In genomic region chr13:29434217-29434940, GRCh38 we compare ENCODE assay signal across 13 cellular contexts.
DNase-seq lines count a peak whose midpoint lies in the region; ATAC-seq and TF ChIP-seq lines count a peak whose summit lies in the region.
"Had no signal": no experiment of that assay in that cellular context is flagged by ENCODE, and none has a peak within 500 bp of the region (broad histone marks: within the 10 kb centered on the region; RNA-seq: fewer than 3 reads in every experiment).

No MANE protein-coding gene starts in this region.

- ATAC-seq in GM19463 (IDR thresholded peaks at IDR 0.05; ENCODE audit: unreplicated experiment), result peak; percentile 67
- peak; percentile 90 to 95 for ATAC-seq in naive B cell (ENCODE audit: low read depth in 2 of 2)
- no peak for ATAC-seq in HG02588 (IDR thresholded peaks at IDR 0.05; ENCODE audit: unreplicated experiment)
- no peak for ATAC-seq in naive thymus-derived CD4-positive, alpha-beta T cell
- ATAC-seq in CD8-positive, alpha-beta T cell, result no peak

- peak; percentile 39 for DNase-seq in BE2C
- DNase-seq in SJCRH30, result peak in 1 of 2 experiments; percentile 40
- DNase-seq in naive B cell, result peak; percentile 51
- DNase-seq in naive thymus-derived CD4-positive, alpha-beta T cell, result no peak
- DNase-seq in HT-29 (ENCODE audit: low spot score), result no peak
- no peak for DNase-seq in CD8-positive, alpha-beta T cell
- DNase-seq: esophagus squamous epithelium, pancreas, Peyer's patch had no signal

- peak overlapping the region in 4 of 6 donors; percentile 2 to 29 (median 4) for H3K27ac Mint-ChIP-seq in naive B cell
- no peak overlapping the region for H3K27ac Mint-ChIP-seq in naive thymus-derived CD4-positive, alpha-beta T cell
- H3K27ac Mint-ChIP-seq in CD8-positive, alpha-beta T cell, result no peak overlapping the region
- H3K27ac Mint-ChIP-seq: CD14-positive monocyte had no signal

- H3K4me1 ChIP-seq in BE2C (peaks cover 19% of the 10 kb centered on the region), SJCRH30 (peaks cover 34% of the 10 kb centered on the region)
- H3K4me1 ChIP-seq in naive thymus-derived CD4-positive, alpha-beta T cell (ENCODE audit: control insufficient read depth in 2 of 2, insufficient read depth in 2 of 2, low read length in 2 of 2), result no peaks in the 10 kb centered on the region
- no peaks in the 10 kb centered on the region for H3K4me1 ChIP-seq in CD8-positive, alpha-beta T cell (ENCODE audit: insufficient read depth, low read length)
- H3K4me1 ChIP-seq: pancreas, Peyer's patch had no signal

- peak overlapping the region; percentile 31 for H3K4me3 ChIP-seq in BE2C (ENCODE audit: low read depth, low read length)
- peak overlapping the region; percentile 15 for H3K4me3 ChIP-seq in SJCRH30
- no peak overlapping the region for H3K4me3 ChIP-seq in naive thymus-derived CD4-positive, alpha-beta T cell (ENCODE audit: low read length)
- no peak overlapping the region for H3K4me3 ChIP-seq in CD8-positive, alpha-beta T cell (ENCODE audit: low read depth, low read length)
- H3K4me3 ChIP-seq: esophagus squamous epithelium, pancreas, Peyer's patch, suprapubic skin had no signal

- intact Hi-C loops in naive thymus-derived CD4-positive, alpha-beta T cell (cut with micrococcal nuclease), result no loop called here
- intact Hi-C loops in CD8-positive, alpha-beta T cell (cut with DNase I, micrococcal nuclease), result no loop called here

- H3K27me3 ChIP-seq in BE2C (no peaks in the 10 kb centered on the region), SJCRH30 (no peaks in the 10 kb centered on the region)
- H3K27me3 ChIP-seq in naive thymus-derived CD4-positive, alpha-beta T cell (ENCODE audit: control insufficient read depth in 2 of 2, insufficient read depth in 2 of 2, low read length in 2 of 2), result no peaks in the 10 kb centered on the region
- no peaks in the 10 kb centered on the region for H3K27me3 ChIP-seq in CD8-positive, alpha-beta T cell (ENCODE audit: insufficient read depth, low read length)
- H3K27me3 ChIP-seq: esophagus squamous epithelium, pancreas, Peyer's patch, suprapubic skin had no signal

- H3K9me3 Mint-ChIP-seq in naive B cell, result no peaks in the 10 kb centered on the region
- no peaks in the 10 kb centered on the region for H3K9me3 Mint-ChIP-seq in naive thymus-derived CD4-positive, alpha-beta T cell
- no peaks in the 10 kb centered on the region for H3K9me3 Mint-ChIP-seq in CD8-positive, alpha-beta T cell

- no peak for TF ChIP-seq CTCF in BE2C (IDR thresholded peaks at IDR 0.05; ENCODE audit: low read depth, low read length)
- no peak for TF ChIP-seq CTCF in CD8-positive, alpha-beta T cell (IDR thresholded peaks at IDR 0.05)

- H3K9me3 ChIP-seq in BE2C (no peaks in the 10 kb centered on the region; the same call in 1 of the 2 replicates), SJCRH30 (replicated peaks) (no peaks in the 10 kb centered on the region)
- H3K9me3 ChIP-seq in naive thymus-derived CD4-positive, alpha-beta T cell (ENCODE audit: control insufficient read depth in 2 of 3, low read length in 3 of 3), result no peaks in the 10 kb centered on the region
- no peaks in the 10 kb centered on the region for H3K9me3 ChIP-seq in CD8-positive, alpha-beta T cell (ENCODE audit: low read length)
- H3K9me3 ChIP-seq: esophagus squamous epithelium, pancreas, Peyer's patch, suprapubic skin had no signal

- H3K4me3 Mint-ChIP-seq in naive B cell, result peak overlapping the region in 5 of 8 donors; percentile 5 to 35 (median 25)
- H3K4me3 Mint-ChIP-seq in naive thymus-derived CD4-positive, alpha-beta T cell, result no peak overlapping the region
- H3K4me3 Mint-ChIP-seq in CD8-positive, alpha-beta T cell, result no peak overlapping the region
- H3K4me3 Mint-ChIP-seq: CD14-positive monocyte had no signal

- POLR2A ChIA-PET in naive thymus-derived CD4-positive, alpha-beta T cell (lab: Charles Lee), result no interaction called here
- POLR2A ChIA-PET in CD8-positive, alpha-beta T cell (lab: Charles Lee), result no interaction called here

- peaks cover 19 to 25% (median 24%) of the 10 kb centered on the region in 3 donors for H3K27me3 Mint-ChIP-seq in naive B cell
- peaks cover 30 to 39% (median 33%) of the 10 kb centered on the region in 5 donors for H3K27me3 Mint-ChIP-seq in naive thymus-derived CD4-positive, alpha-beta T cell
- peaks cover 32% of the 10 kb centered on the region for H3K27me3 Mint-ChIP-seq in CD8-positive, alpha-beta T cell (ENCODE audit: low read depth)

- CTCF ChIA-PET in naive thymus-derived CD4-positive, alpha-beta T cell (lab: Charles Lee), result no interaction called here
- CTCF ChIA-PET in CD8-positive, alpha-beta T cell (lab: Charles Lee), result no interaction called here

- H3K27ac ChIP-seq in SJCRH30, result peak overlapping the region; percentile 48
- no peak overlapping the region for H3K27ac ChIP-seq in naive thymus-derived CD4-positive, alpha-beta T cell (ENCODE audit: low read depth, low read length)
- no peak overlapping the region for H3K27ac ChIP-seq in CD8-positive, alpha-beta T cell (ENCODE audit: low read depth, low read length)
- H3K27ac ChIP-seq: suprapubic skin had no signal

- no peaks in the 10 kb centered on the region for H3K36me3 Mint-ChIP-seq in naive B cell
- no peaks in the 10 kb centered on the region for H3K36me3 Mint-ChIP-seq in naive thymus-derived CD4-positive, alpha-beta T cell
- H3K36me3 Mint-ChIP-seq in CD8-positive, alpha-beta T cell, result no peaks in the 10 kb centered on the region
- H3K36me3 Mint-ChIP-seq: CD14-positive monocyte had no signal

- peaks cover 9 to 19% (median 13%) of the 10 kb centered on the region in 3 donors for H3K4me1 Mint-ChIP-seq in naive B cell
- peaks cover 0 to 2% (median 0%) of the 10 kb centered on the region in 7 donors for H3K4me1 Mint-ChIP-seq in naive thymus-derived CD4-positive, alpha-beta T cell
- H3K4me1 Mint-ChIP-seq in CD8-positive, alpha-beta T cell (ENCODE audit: low read depth), result no peaks in the 10 kb centered on the region

- no peaks in the 10 kb centered on the region for H3K36me3 ChIP-seq in BE2C
- H3K36me3 ChIP-seq in SJCRH30, result no peaks in the 10 kb centered on the region
- H3K36me3 ChIP-seq in naive thymus-derived CD4-positive, alpha-beta T cell (ENCODE audit: control insufficient read depth in 2 of 3, insufficient read depth in 3 of 3, low read length in 3 of 3), result no peaks in the 10 kb centered on the region
- H3K36me3 ChIP-seq in CD8-positive, alpha-beta T cell (ENCODE audit: insufficient read depth, low read length), result no peaks in the 10 kb centered on the region
- H3K36me3 ChIP-seq: esophagus squamous epithelium, pancreas, Peyer's patch, suprapubic skin had no signal

Comparison
In these comparisons a context has a peak if more than half of its experiments do, and no peak if none do; other contexts are left out.
1. DNase-seq: peak in BE2C (single experiment) and naive B cell (single experiment); none in naive thymus-derived CD4-positive, alpha-beta T cell (0 of 9), HT-29 (single experiment) and CD8-positive, alpha-beta T cell (0 of 7).
2. H3K4me3 ChIP-seq: peak in BE2C (single experiment) and SJCRH30 (single experiment); none in naive thymus-derived CD4-positive, alpha-beta T cell (single experiment) and CD8-positive, alpha-beta T cell (single experiment).
3. ATAC-seq: peak in GM19463 (single experiment) and naive B cell (2 of 2); none in HG02588 (single experiment), naive thymus-derived CD4-positive, alpha-beta T cell (single experiment) and CD8-positive, alpha-beta T cell (single experiment).
4. H3K27ac Mint-ChIP-seq: peak in naive B cell (4 of 6); none in naive thymus-derived CD4-positive, alpha-beta T cell (0 of 9) and CD8-positive, alpha-beta T cell (single experiment).
5. H3K4me3 Mint-ChIP-seq: peak in naive B cell (5 of 8); none in naive thymus-derived CD4-positive, alpha-beta T cell (0 of 10) and CD8-positive, alpha-beta T cell (single experiment).